In genomic region chr2:168369087-168369486, GRCh38 we compare ENCODE assay signal across 16 cellular contexts.
DNase-seq lines count a peak whose midpoint lies in the region; TF ChIP-seq lines count a peak whose summit lies in the region.
"Had no signal": no experiment of that assay in that cellular context is flagged by ENCODE, and none has a peak within 500 bp of the region (broad histone marks: within the 10 kb centered on the region; RNA-seq: fewer than 3 reads in every experiment).

No MANE protein-coding gene starts in this region.

- H3K4me1 Mint-ChIP-seq in brain: peaks cover 39% of the 10 kb centered on the region
- H3K4me1 Mint-ChIP-seq in activated CD4-positive, alpha-beta T cell treated with anti-CD3 and anti-CD28 coated beads, Interleukin-2, amount 10 ng/mL, durations not matched to agents 24 days and 14 days: peaks cover 3% of the 10 kb centered on the region

- TF ChIP-seq CTCF in brain (conservative IDR thresholded peaks at IDR 0.05): no peak

- intact Hi-C loops in activated CD4-positive, alpha-beta T cell treated with anti-CD3 and anti-CD28 coated beads, Interleukin-2, amount 10 ng/mL, durations not matched to agents 24 days and 14 days (cut with micrococcal nuclease): no loop called here

- DNase-seq in NCI-H1105 (lab: John Stamatoyannopoulos, UW) (peak; percentile 89), NCI-H146 (lab: John Stamatoyannopoulos, UW) (peak; percentile 90), NCI-H748 treated with DMSO at 0.1 percent for 48 hours (lab: John Stamatoyannopoulos, UW) (peak; percentile 22), NCI-H345 treated with DMSO at 0.1 percent for 48 hours (lab: John Stamatoyannopoulos, UW; ENCODE audit: unreplicated experiment) (no peak)
- no peak for DNase-seq in activated CD8-positive, alpha-beta memory T cell treated with anti-CD3 and anti-CD28 coated beads for 24 hours
- DNase-seq in activated CD4-positive, alpha-beta T cell treated with anti-CD3 and anti-CD28 coated beads, Interleukin-2, amount 10 ng/mL, durations not matched to agents 24 days and 14 days: no peak
- DNase-seq: DMS53, GF-D8, MV-4-11, NCI-H1694 treated with DMSO at 0.1 percent for 48 hours, SW 1271, T-helper 2 cell had no signal

- no peaks in the 10 kb centered on the region for H3K27me3 Mint-ChIP-seq in brain
- H3K27me3 Mint-ChIP-seq in activated CD4-positive, alpha-beta T cell treated with anti-CD3 and anti-CD28 coated beads, Interleukin-2, amount 10 ng/mL, durations not matched to agents 24 days and 14 days: peaks cover 6% of the 10 kb centered on the region
- H3K27me3 Mint-ChIP-seq: B cell had no signal

- peak overlapping the region in 2 of 5 experiments; percentile 7 to 62 for H3K4me3 Mint-ChIP-seq in brain
- no peak overlapping the region for H3K4me3 Mint-ChIP-seq in activated CD4-positive, alpha-beta T cell treated with anti-CD3 and anti-CD28 coated beads, Interleukin-2, amount 10 ng/mL, durations not matched to agents 24 days and 14 days
- H3K4me3 Mint-ChIP-seq: B cell, CD14-positive monocyte, IgD-negative memory B cell had no signal

- H3K27ac Mint-ChIP-seq in brain: peak overlapping the region in 4 of 5 experiments; percentile 67 to 87 (median 72)
- no peak overlapping the region for H3K27ac Mint-ChIP-seq in activated CD4-positive, alpha-beta T cell treated with anti-CD3 and anti-CD28 coated beads, Interleukin-2, amount 10 ng/mL, durations not matched to agents 24 days and 14 days
- H3K27ac Mint-ChIP-seq: B cell, CD14-positive monocyte, IgD-negative memory B cell had no signal

- peaks cover 9% of the 10 kb centered on the region for H3K36me3 Mint-ChIP-seq in brain
- no peaks in the 10 kb centered on the region for H3K36me3 Mint-ChIP-seq in activated CD4-positive, alpha-beta T cell treated with anti-CD3 and anti-CD28 coated beads, Interleukin-2, amount 10 ng/mL, durations not matched to agents 24 days and 14 days (ENCODE audit: low read depth)
- H3K36me3 Mint-ChIP-seq: CD14-positive monocyte, IgD-negative memory B cell had no signal

- H3K9me3 Mint-ChIP-seq in brain: peaks cover 24 to 31% (median 27%) of the 10 kb centered on the region in 5 experiments
- peaks cover 12% of the 10 kb centered on the region for H3K9me3 Mint-ChIP-seq in activated CD4-positive, alpha-beta T cell treated with anti-CD3 and anti-CD28 coated beads, Interleukin-2, amount 10 ng/mL, durations not matched to agents 24 days and 14 days

Comparison
In these comparisons a context has a peak if more than half of its experiments do, and no peak if none do; other contexts are left out.
1. DNase-seq: peak in NCI-H1105 (single experiment), NCI-H146 (single experiment) and NCI-H748 treated with DMSO at 0.1 percent for 48 hours (single experiment); none in activated CD8-positive, alpha-beta memory T cell treated with anti-CD3 and anti-CD28 coated beads for 24 hours (single experiment), activated CD4-positive, alpha-beta T cell treated with anti-CD3 and anti-CD28 coated beads, Interleukin-2, amount 10 ng/mL, durations not matched to agents 24 days and 14 days (single experiment) and NCI-H345 treated with DMSO at 0.1 percent for 48 hours (single experiment).